In genomic region chr1:10714337-10715114, GRCh38 we compare ENCODE assay signal across 17 cellular contexts.
DNase-seq lines count a peak whose midpoint lies in the region; ATAC-seq and TF ChIP-seq lines count a peak whose summit lies in the region.
"Had no signal": no experiment of that assay in that cellular context is flagged by ENCODE, and none has a peak within 500 bp of the region (broad histone marks: within the 10 kb centered on the region; RNA-seq: fewer than 3 reads in every experiment).

No MANE protein-coding gene starts in this region.

- peaks cover 3 to 84% (median 48%) of the 10 kb centered on the region in 12 donors for H3K4me1 ChIP-seq in heart left ventricle
- peaks cover 44% of the 10 kb centered on the region for H3K4me1 ChIP-seq in neural progenitor cell
- H3K4me1 ChIP-seq in spleen = peaks cover 0 to 14% (median 8%) of the 10 kb centered on the region in 6 donors
- H3K4me1 ChIP-seq: Caco-2 had no signal

- H3K9me3 ChIP-seq in WERI-Rb-1 (ENCODE audit: severe bottlenecking) = no peaks in the 10 kb centered on the region
- H3K9me3 ChIP-seq in heart left ventricle = no peaks in the 10 kb centered on the region
- H3K9me3 ChIP-seq in neural progenitor cell (ENCODE audit: low read depth) = no peaks in the 10 kb centered on the region
- no peaks in the 10 kb centered on the region for H3K9me3 ChIP-seq in spleen
- H3K9me3 ChIP-seq: Caco-2, tibial artery had no signal

- H3K9ac ChIP-seq in neural progenitor cell = no peak overlapping the region

- H3K27me3 Mint-ChIP-seq in neural progenitor cell (ENCODE audit: insufficient read depth, low read depth) (peaks cover 6% of the 10 kb centered on the region), mesothelial cell of epicardium (ENCODE audit: low read depth) (peaks cover 41% of the 10 kb centered on the region)

- ATAC-seq in heart left ventricle (peak; percentile 74 to 83 (median 81)), GM18870 (IDR thresholded peaks at IDR 0.05; ENCODE audit: unreplicated experiment) (no peak)
- ATAC-seq: effector memory CD8-positive, alpha-beta T cell had no signal

- H4K20me1 ChIP-seq in neural progenitor cell (ENCODE audit: low read depth) = no peaks in the 10 kb centered on the region

- WGBS in heart left ventricle, 4 donors = 33 to 46% (median 44%) methylated on average over 22 of the region's 22 CpGs
- WGBS in spleen, 5 donors = 83 to 91% (median 86%) methylated on average over 21 to 22 of the region's 22 CpGs

- H3K36me3 ChIP-seq in WERI-Rb-1 = peaks cover 4% of the 10 kb centered on the region; the same call in 1 of the 2 replicates
- no peaks in the 10 kb centered on the region for H3K36me3 ChIP-seq in heart left ventricle
- H3K36me3 ChIP-seq in neural progenitor cell = no peaks in the 10 kb centered on the region
- no peaks in the 10 kb centered on the region for H3K36me3 ChIP-seq in spleen
- H3K36me3 ChIP-seq: brain microvascular endothelial cell, tibial artery had no signal

- H3K27ac ChIP-seq in C4-2B (peak overlapping the region; percentile 73), WERI-Rb-1 (peak overlapping the region; percentile 34), heart left ventricle (peak overlapping the region in 11 of 12 donors; percentile 31 to 86 (median 71)), neural progenitor cell (peak overlapping the region; percentile 87), spleen (no peak overlapping the region)
- H3K27ac ChIP-seq: brain microvascular endothelial cell, PC-9, tibial artery had no signal

- DNase-seq in WERI-Rb-1 (peak; percentile 68), heart left ventricle (peak in 4 of 5 donors; percentile 74 to 82 (median 78)), neural progenitor cell (ENCODE audit: low spot score) (peak; percentile 92), mesothelial cell of epicardium (ENCODE audit: low spot score in 2 of 2, unreplicated experiment in 2 of 2) (no peak), posterior cingulate gyrus (no peak), spleen (no peak)
- DNase-seq: activated CD8-positive, alpha-beta memory T cell treated with anti-CD3 and anti-CD28 coated beads for 24 hours; brain microvascular endothelial cell; Caco-2; effector memory CD8-positive, alpha-beta T cell; NCI-H2029; NCI-H524; PC-9; stimulated activated CD8-positive, alpha-beta memory T cell treated with anti-CD3 and anti-CD28 coated beads, Interleukin-4, amount 100 ng/mL, for 48 hours had no signal

- H3K4me3 Mint-ChIP-seq in neural progenitor cell = peak overlapping the region; percentile 78
- H3K4me3 Mint-ChIP-seq in mesothelial cell of epicardium = no peak overlapping the region
- H3K4me3 Mint-ChIP-seq: effector memory CD8-positive, alpha-beta T cell had no signal

- peak overlapping the region; percentile 88 for H3K27ac Mint-ChIP-seq in neural progenitor cell
- no peak overlapping the region for H3K27ac Mint-ChIP-seq in mesothelial cell of epicardium
- H3K27ac Mint-ChIP-seq: effector memory CD8-positive, alpha-beta T cell had no signal

- H3K4me1 Mint-ChIP-seq in neural progenitor cell (peaks cover 77% of the 10 kb centered on the region), mesothelial cell of epicardium (peaks cover 21% of the 10 kb centered on the region)

- H3K9me3 Mint-ChIP-seq in neural progenitor cell (no peaks in the 10 kb centered on the region), mesothelial cell of epicardium (no peaks in the 10 kb centered on the region)
- H3K9me3 Mint-ChIP-seq: effector memory CD8-positive, alpha-beta T cell had no signal

- intact Hi-C loops in heart left ventricle (cut with DNase I) (loop anchor here in 2 of 10 donors (5.0 to 10.0 kb wide), 2 partner anchors 43 to 70 kb away; no protein-coding TSS in a partner anchor), posterior cingulate gyrus (cut with DNase I) (no loop called here), spleen (cut with DNase I; ENCODE audit: low total_unique reads) (no loop called here)

- peaks cover 25% of the 10 kb centered on the region for H3F3A ChIP-seq in neural progenitor cell (ENCODE audit: low read depth)

- peak overlapping the region; percentile 59 for H3K4me2 ChIP-seq in neural progenitor cell
- H3K4me2 ChIP-seq: PC-9 had no signal

- no peak overlapping the region for H3K4me3 ChIP-seq in WERI-Rb-1 (ENCODE audit: low read depth, low read length)
- H3K4me3 ChIP-seq in heart left ventricle = no peak overlapping the region
- no peak overlapping the region for H3K4me3 ChIP-seq in neural progenitor cell
- no peak overlapping the region for H3K4me3 ChIP-seq in spleen
- H3K4me3 ChIP-seq: PC-9 had no signal

- no peak overlapping the region for H2AFZ ChIP-seq in neural progenitor cell (replicated peaks)
- H2AFZ ChIP-seq: PC-9 had no signal

- H3K79me2 ChIP-seq in neural progenitor cell (ENCODE audit: low read depth) = no peaks in the 10 kb centered on the region

- no peak for TF ChIP-seq POLR2A in heart left ventricle (IDR thresholded peaks at IDR 0.05)
- no peak for TF ChIP-seq POLR2A in spleen (IDR thresholded peaks at IDR 0.05)

- H3K27me3 ChIP-seq in WERI-Rb-1 (ENCODE audit: insufficient read depth, low read depth, severe bottlenecking) (no peaks in the 10 kb centered on the region), heart left ventricle (peaks cover 0 to 8% (median 0%) of the 10 kb centered on the region in 9 donors), neural progenitor cell (no peaks in the 10 kb centered on the region), spleen (replicated peaks in 1 of 7) (peaks cover 0 to 45% (median 0%) of the 10 kb centered on the region in 7 donors)
- H3K27me3 ChIP-seq: tibial artery had no signal

- H3K36me3 Mint-ChIP-seq in neural progenitor cell = no peaks in the 10 kb centered on the region
- no peaks in the 10 kb centered on the region for H3K36me3 Mint-ChIP-seq in mesothelial cell of epicardium

- no peak for TF ChIP-seq CTCF in C4-2B (conservative IDR thresholded peaks at IDR 0.05)
- no peak for TF ChIP-seq CTCF in WERI-Rb-1 (IDR thresholded peaks at IDR 0.05; ENCODE audit: low read depth, low read length)
- TF ChIP-seq CTCF in heart left ventricle (IDR thresholded peaks at IDR 0.05) = no peak
- TF ChIP-seq CTCF in neural progenitor cell (IDR thresholded peaks at IDR 0.05) = no peak
- no peak for TF ChIP-seq CTCF in mesothelial cell of epicardium (IDR thresholded peaks at IDR 0.05; ENCODE audit: unreplicated experiment)
- no peak for TF ChIP-seq CTCF in spleen (IDR thresholded peaks at IDR 0.05 in 8 of 11, conservative IDR thresholded peaks at IDR 0.05 in 3 of 11)

Comparison
In these comparisons a context has a peak if more than half of its experiments do, and no peak if none do; other contexts are left out.
1. H3K27ac ChIP-seq: peak in C4-2B (single experiment), WERI-Rb-1 (single experiment), heart left ventricle (11 of 12) and neural progenitor cell (single experiment); none in spleen (0 of 8).
2. DNase-seq: peak in WERI-Rb-1 (single experiment), heart left ventricle (4 of 5) and neural progenitor cell (single experiment); none in mesothelial cell of epicardium (0 of 2), posterior cingulate gyrus (0 of 10) and spleen (single experiment).